In genomic region chr3:178352300-178353021, GRCh38 we compare ENCODE assay signal across 10 cellular contexts.
DNase-seq lines count a peak whose midpoint lies in the region; ATAC-seq and TF ChIP-seq lines count a peak whose summit lies in the region.
"Had no signal": no experiment of that assay in that cellular context is flagged by ENCODE, and none has a peak within 500 bp of the region (broad histone marks: within the 10 kb centered on the region; RNA-seq: fewer than 3 reads in every experiment).

No MANE protein-coding gene starts in this region.

- H3K9me3 ChIP-seq in HUES48 (ENCODE audit: control insufficient read depth, insufficient read depth, low read length): no peaks in the 10 kb centered on the region

- ATAC-seq in left colon: peak; percentile 33
- no peak for ATAC-seq in GM21786 (IDR thresholded peaks at IDR 0.05; ENCODE audit: unreplicated experiment)
- ATAC-seq in GM18505 (IDR thresholded peaks at IDR 0.05; ENCODE audit: unreplicated experiment): no peak
- no peak for ATAC-seq in GM21360 (IDR thresholded peaks at IDR 0.05; ENCODE audit: unreplicated experiment)
- ATAC-seq in GM21381 (IDR thresholded peaks at IDR 0.05; ENCODE audit: unreplicated experiment): no peak
- ATAC-seq: HCT116 had no signal

- TF ChIP-seq POLR2A in GM18505 (IDR thresholded peaks at IDR 0.05; ENCODE audit: borderline replicate concordance, extremely low read depth, insufficient read depth, insufficient read length): no peak

- DNase-seq in AG09309 (ENCODE audit: low read depth) (peak; percentile 67), astrocyte of the cerebellum (ENCODE audit: low read depth) (peak; percentile 78), left colon (no peak)
- DNase-seq: activated CD4-positive, alpha-beta T cell treated with anti-CD3 and anti-CD28 coated beads, Interleukin-2, amount 50 U/mL, for 48 hours had no signal

- H3K4me3 ChIP-seq in AG09309 (ENCODE audit: control insufficient read depth, low read depth, low read length) (no peak overlapping the region), HUES48 (ENCODE audit: low read depth, low read length) (no peak overlapping the region), astrocyte of the cerebellum (ENCODE audit: low read depth, low read length) (no peak overlapping the region)

- H3K27ac ChIP-seq in HUES48 (ENCODE audit: low read depth, low read length): peak overlapping the region; percentile 73

- intact Hi-C loops in left colon (cut with DNase I, micrococcal nuclease): no loop called here

- H3K36me3 ChIP-seq in HUES48 (ENCODE audit: control insufficient read depth, insufficient read depth, low read length): no peaks in the 10 kb centered on the region

- TF ChIP-seq CTCF in AG09309 (IDR thresholded peaks at IDR 0.05; ENCODE audit: control insufficient read depth, insufficient read depth, low read depth, low read length, missing control alignments): no peak
- TF ChIP-seq CTCF in astrocyte of the cerebellum (IDR thresholded peaks at IDR 0.05; ENCODE audit: low read depth, low read length, missing control alignments): no peak

- in situ Hi-C loops in astrocyte of the cerebellum (cut with HindIII; ENCODE audit: low sequenced_read_pairs): no loop called here

- H3K4me1 ChIP-seq in HUES48 (ENCODE audit: control insufficient read depth, insufficient read depth, low read length): peaks cover 16% of the 10 kb centered on the region

- H3K27me3 ChIP-seq in HUES48 (ENCODE audit: control insufficient read depth, insufficient read depth, low read length): no peaks in the 10 kb centered on the region

- no peak overlapping the region; the same call in 1 of the 2 replicates for H3K9ac ChIP-seq in HUES48 (ENCODE audit: low read depth, low read length)

Comparison
In these comparisons a context has a peak if more than half of its experiments do, and no peak if none do; other contexts are left out.
1. DNase-seq: peak in AG09309 (single experiment) and astrocyte of the cerebellum (single experiment); none in left colon (0 of 2).